In the genomic region with DNA sequence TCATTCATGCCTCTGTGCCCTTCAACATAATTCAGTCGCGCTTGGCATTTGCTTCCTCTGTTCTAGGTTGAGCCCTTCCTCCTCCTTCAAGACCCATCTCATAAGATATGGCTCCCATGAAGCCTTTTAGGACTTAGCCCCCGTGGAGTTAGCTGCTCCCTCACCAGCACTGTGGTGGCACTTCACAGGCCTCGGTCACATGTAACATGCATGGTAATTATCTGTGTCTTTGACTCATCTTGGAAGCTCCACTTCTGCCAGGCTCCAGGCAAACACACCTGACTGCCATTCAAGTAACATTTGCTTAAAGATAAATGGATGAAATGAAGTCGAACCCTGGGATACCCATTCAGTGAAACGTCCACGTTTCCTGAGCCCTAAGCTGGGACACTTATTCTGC, we compare ENCODE assay signal across 19 cellular contexts.
DNase-seq lines count a peak whose midpoint lies in the region; ATAC-seq lines count a peak whose summit lies in the region.
"Had no signal": no experiment of that assay in that cellular context is flagged by ENCODE, and none has a peak within 500 bp of the region (broad histone marks: within the 10 kb centered on the region; RNA-seq: fewer than 3 reads in every experiment).

No MANE protein-coding gene starts in this region.

- POLR2A ChIA-PET in activated CD4-positive, alpha-beta memory T cell treated with anti-CD3 and anti-CD28 coated beads, Interleukin-2, amount 10 ng/mL, durations not matched to agents 7 days and 5 days (lab: Charles Lee): no interaction called here

- DNase-seq in activated CD8-positive, alpha-beta memory T cell treated with anti-CD3 and anti-CD28 coated beads for 24 hours: peak; percentile 24
- no peak for DNase-seq in activated CD8-positive, alpha-beta memory T cell treated with anti-CD3 and anti-CD28 coated beads, Interleukin-2, amount 10 ng/mL, durations not matched to agents 7 days and 5 days
- DNase-seq in ecto neural progenitor cell (ENCODE audit: low spot score) (peak; percentile 17), left lobe of liver (ENCODE audit: low spot score) (peak; percentile 16), hypothalamus (lab: John Stamatoyannopoulos, UW) (no peak), AG08395 (ENCODE audit: low spot score) (no peak)
- DNase-seq in activated CD4-positive, alpha-beta memory T cell treated with anti-CD3 and anti-CD28 coated beads, Interleukin-2, amount 10 ng/mL, durations not matched to agents 7 days and 5 days: no peak
- DNase-seq: AML-193; BE2C; CD4-positive, alpha-beta T cell; CD8-positive, alpha-beta memory T cell; DMS 273 treated with DMSO at 0.1 percent for 48 hours; DMS79; EL; GDM1; GOT3; HFFc6 had no signal

- no peaks in the 10 kb centered on the region for H3K27me3 Mint-ChIP-seq in activated CD8-positive, alpha-beta memory T cell treated with anti-CD3 and anti-CD28 coated beads, Interleukin-2, amount 10 ng/mL, durations not matched to agents 7 days and 5 days
- H3K27me3 Mint-ChIP-seq in activated CD4-positive, alpha-beta memory T cell treated with anti-CD3 and anti-CD28 coated beads, Interleukin-2, amount 10 ng/mL, durations not matched to agents 7 days and 5 days: no peaks in the 10 kb centered on the region

- H3K9me3 Mint-ChIP-seq in activated CD8-positive, alpha-beta memory T cell treated with anti-CD3 and anti-CD28 coated beads, Interleukin-2, amount 10 ng/mL, durations not matched to agents 7 days and 5 days (ENCODE audit: low read depth): no peaks in the 10 kb centered on the region
- no peaks in the 10 kb centered on the region for H3K9me3 Mint-ChIP-seq in activated CD4-positive, alpha-beta memory T cell treated with anti-CD3 and anti-CD28 coated beads, Interleukin-2, amount 10 ng/mL, durations not matched to agents 7 days and 5 days
- H3K9me3 Mint-ChIP-seq: CD4-positive, alpha-beta T cell; CD8-positive, alpha-beta memory T cell had no signal

- ATAC-seq in activated CD8-positive, alpha-beta memory T cell treated with anti-CD3 and anti-CD28 coated beads, Interleukin-2, amount 10 ng/mL, durations not matched to agents 7 days and 5 days: no peak
- no peak for ATAC-seq in left lobe of liver
- ATAC-seq: GM12878 had no signal

- CTCF ChIA-PET in activated CD8-positive, alpha-beta memory T cell treated with anti-CD3 and anti-CD28 coated beads, Interleukin-2, amount 10 ng/mL, durations not matched to agents 7 days and 5 days (lab: Charles Lee): no interaction called here
- CTCF ChIA-PET in activated CD4-positive, alpha-beta memory T cell treated with anti-CD3 and anti-CD28 coated beads, Interleukin-2, amount 10 ng/mL, durations not matched to agents 7 days and 5 days (lab: Charles Lee): no interaction called here

- H3K27ac Mint-ChIP-seq in activated CD8-positive, alpha-beta memory T cell treated with anti-CD3 and anti-CD28 coated beads, Interleukin-2, amount 10 ng/mL, durations not matched to agents 7 days and 5 days: no peak overlapping the region
- H3K27ac Mint-ChIP-seq in activated CD4-positive, alpha-beta memory T cell treated with anti-CD3 and anti-CD28 coated beads, Interleukin-2, amount 10 ng/mL, durations not matched to agents 7 days and 5 days: no peak overlapping the region
- H3K27ac Mint-ChIP-seq: CD4-positive, alpha-beta T cell; HFFc6 had no signal

- no peak overlapping the region for H3K4me3 Mint-ChIP-seq in activated CD8-positive, alpha-beta memory T cell treated with anti-CD3 and anti-CD28 coated beads, Interleukin-2, amount 10 ng/mL, durations not matched to agents 7 days and 5 days
- H3K4me3 Mint-ChIP-seq in activated CD4-positive, alpha-beta memory T cell treated with anti-CD3 and anti-CD28 coated beads, Interleukin-2, amount 10 ng/mL, durations not matched to agents 7 days and 5 days: no peak overlapping the region
- H3K4me3 Mint-ChIP-seq: CD14-positive monocyte; CD4-positive, alpha-beta T cell; CD8-positive, alpha-beta memory T cell; HFFc6 had no signal

- no peaks in the 10 kb centered on the region for H3K36me3 Mint-ChIP-seq in activated CD8-positive, alpha-beta memory T cell treated with anti-CD3 and anti-CD28 coated beads, Interleukin-2, amount 10 ng/mL, durations not matched to agents 7 days and 5 days
- no peaks in the 10 kb centered on the region for H3K36me3 Mint-ChIP-seq in activated CD4-positive, alpha-beta memory T cell treated with anti-CD3 and anti-CD28 coated beads, Interleukin-2, amount 10 ng/mL, durations not matched to agents 7 days and 5 days (ENCODE audit: low read depth)
- H3K36me3 Mint-ChIP-seq: CD14-positive monocyte; CD8-positive, alpha-beta memory T cell had no signal

- no peaks in the 10 kb centered on the region for H3K4me1 Mint-ChIP-seq in activated CD8-positive, alpha-beta memory T cell treated with anti-CD3 and anti-CD28 coated beads, Interleukin-2, amount 10 ng/mL, durations not matched to agents 7 days and 5 days
- no peaks in the 10 kb centered on the region for H3K4me1 Mint-ChIP-seq in activated CD4-positive, alpha-beta memory T cell treated with anti-CD3 and anti-CD28 coated beads, Interleukin-2, amount 10 ng/mL, durations not matched to agents 7 days and 5 days
- H3K4me1 Mint-ChIP-seq: CD14-positive monocyte; CD8-positive, alpha-beta memory T cell had no signal

Comparison
In these comparisons a context has a peak if more than half of its experiments do, and no peak if none do; other contexts are left out.
1. DNase-seq: peak in activated CD8-positive, alpha-beta memory T cell treated with anti-CD3 and anti-CD28 coated beads for 24 hours (single experiment), ecto neural progenitor cell (single experiment) and left lobe of liver (single experiment); none in activated CD8-positive, alpha-beta memory T cell treated with anti-CD3 and anti-CD28 coated beads, Interleukin-2, amount 10 ng/mL, durations not matched to agents 7 days and 5 days (single experiment), activated CD4-positive, alpha-beta memory T cell treated with anti-CD3 and anti-CD28 coated beads, Interleukin-2, amount 10 ng/mL, durations not matched to agents 7 days and 5 days (single experiment), hypothalamus (0 of 51) and AG08395 (single experiment).